In genomic region chr2:149330127-149331022, GRCh38 we compare ENCODE assay signal across 8 cellular contexts. TPM values are rescaled to one million over a fixed set of nuclear protein-coding genes. Genes with fewer than 3 reads are reported as not detected.
DNase-seq lines count a peak whose midpoint lies in the region; ATAC-seq, FAIRE-seq and TF ChIP-seq lines count a peak whose summit lies in the region.

A gene with protein sequence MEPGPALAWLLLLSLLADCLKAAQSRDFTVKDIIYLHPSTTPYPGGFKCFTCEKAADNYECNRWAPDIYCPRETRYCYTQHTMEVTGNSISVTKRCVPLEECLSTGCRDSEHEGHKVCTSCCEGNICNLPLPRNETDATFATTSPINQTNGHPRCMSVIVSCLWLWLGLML (plus strand): TSS chr2:149330587. CDS start chr2:149437709, 107,122 bp downstream.

- peak within 1 kb of the TSS; percentile 66 for H3K4me3 ChIP-seq in GM06990 (replicated peaks; ENCODE audit: low read depth, low read length)
- peak within 1 kb of the TSS; percentile 72 to 91 for H3K4me3 ChIP-seq in muscle layer of colon (ENCODE audit: low read depth in 1 of 2, low read length in 2 of 2)
- peak within 1 kb of the TSS; percentile 56 for H3K4me3 ChIP-seq in urinary bladder (ENCODE audit: low read depth, low read length)

- WGBS in urinary bladder, result under 1% methylated on average over 96 of the region's 96 CpGs

- FAIRE-seq in H54 (lab: Jason Lieb, UNC), result no peak

- no peak for TF ChIP-seq CTCF in GM06990 (IDR thresholded peaks at IDR 0.05; ENCODE audit: insufficient read depth, low read length, poor library complexity, severe bottlenecking)

- H3K9ac ChIP-seq in muscle layer of colon (ENCODE audit: low read length), result no peak within 1 kb of the TSS

- H3K27me3 ChIP-seq in GM06990 (replicated peaks; ENCODE audit: control insufficient read depth, insufficient read depth, low read length) (no peaks in the 10 kb centered on the region; the same call in 1 of the 2 replicates), muscle layer of colon (ENCODE audit: control insufficient read depth in 1 of 2, insufficient read depth in 2 of 2, low read length in 2 of 2) (peaks cover 10 to 12% of the 10 kb centered on the region in 2 donors)

- no peaks in the 10 kb centered on the region for H3K36me3 ChIP-seq in GM06990 (ENCODE audit: control insufficient read depth, insufficient read depth, low read length)
- H3K36me3 ChIP-seq in muscle layer of colon (ENCODE audit: insufficient read depth, low read length), result no peaks in the 10 kb centered on the region
- H3K36me3 ChIP-seq in urinary bladder (ENCODE audit: insufficient read depth), result no peaks in the 10 kb centered on the region

- H3K4me1 ChIP-seq in muscle layer of colon (ENCODE audit: insufficient read depth, low read length), result peaks cover 8% of the 10 kb centered on the region
- no peaks in the 10 kb centered on the region for H3K4me1 ChIP-seq in urinary bladder (ENCODE audit: insufficient read depth)

- no peaks in the 10 kb centered on the region for H3K9me3 ChIP-seq in muscle layer of colon (ENCODE audit: low read length)

- DNase-seq in GM06990 (ENCODE audit: extremely low read depth, insufficient read length), result peak; percentile 61
- peak; percentile 79 for DNase-seq in H54 (ENCODE audit: insufficient read length, low spot score)
- peak; percentile 87 for DNase-seq in LoVo (ENCODE audit: low spot score)
- peak; percentile 13 for DNase-seq in SKM-1 treated with dmso at 0.1 percent for 144 hours (lab: John Stamatoyannopoulos, UW; ENCODE audit: unreplicated experiment)
- DNase-seq in fibroblast of gingiva (ENCODE audit: low read depth), result peak; percentile 60

- peak; percentile 47; the same call in 1 of the 2 replicates for TF ChIP-seq POLR2A in H54 (IDR thresholded peaks at IDR 0.05; ENCODE audit: low read depth, low read length)

- peak within 1 kb of the TSS; percentile 47 for H3K27ac ChIP-seq in muscle layer of colon (ENCODE audit: low read depth, low read length)
- no peak within 1 kb of the TSS for H3K27ac ChIP-seq in urinary bladder (ENCODE audit: low read depth)

- no peak for ATAC-seq in GM18520 (IDR thresholded peaks at IDR 0.05; ENCODE audit: unreplicated experiment)

RNA-seq across cellular contexts. Expression of the gene that starts here (rescaled TPM):
- total RNA-seq in urinary bladder, result 16.9 TPM
- polyA plus RNA-seq in urinary bladder, result 2.4 TPM

Comparison
In these comparisons a context has a peak if more than half of its experiments do, and no peak if none do; other contexts are left out.
1. DNase-seq: peak in every context shown above with its lines; median percentile 87 in LoVo; 79 in H54; 61 in GM06990; 60 in fibroblast of gingiva; 13 in SKM-1 treated with dmso at 0.1 percent for 144 hours.